ENCODE assay signal across 26 cellular contexts in genomic region chr5:154215931-154216330, GRCh38. TPM values are rescaled to one million over a fixed set of nuclear protein-coding genes. Genes with fewer than 3 reads are reported as not detected.
DNase-seq lines count a peak whose midpoint lies in the region; ATAC-seq and TF ChIP-seq lines count a peak whose summit lies in the region.
"Had no signal": no experiment of that assay in that cellular context is flagged by ENCODE, and none has a peak within 500 bp of the region (broad histone marks: within the 10 kb centered on the region; RNA-seq: fewer than 3 reads in every experiment).

No MANE protein-coding gene starts in this region.

- peak overlapping the region; percentile 48 to 93 for H3K4me3 Mint-ChIP-seq in activated T-cell treated with anti-CD3 and anti-CD28 coated beads, Interleukin-2, amount 50 U/mL, for 72 hours
- H3K4me3 Mint-ChIP-seq in HFFc6: no peak overlapping the region; the same call in 1 of the 2 replicates
- H3K4me3 Mint-ChIP-seq in effector memory CD8-positive, alpha-beta T cell: no peak overlapping the region
- peak overlapping the region; percentile 25 for H3K4me3 Mint-ChIP-seq in stimulated activated effector memory CD8-positive, alpha-beta T cell treated with anti-CD3 and anti-CD28 coated beads, Interleukin-12 subunit alpha, Interleukin-12 subunit beta, amount 100 ng/mL, for 72 hours
- H3K4me3 Mint-ChIP-seq in CD4-positive, alpha-beta T cell: no peak overlapping the region
- H3K4me3 Mint-ChIP-seq: activated T-helper 1 cell treated with anti-CD3 and anti-CD28 coated beads, Interleukin-12 subunit alpha, Interleukin-12 subunit beta, Interleukin-2, Interleukin-4 antibody, amounts not matched to agents 30 ng/mL and 10 ng/mL and 1 ng/mL, durations not matched to agents 14 hours and 24 hours and 36 hours; H9 had no signal

- intact Hi-C loops in CD4-positive, alpha-beta T cell (cut with DNase I, micrococcal nuclease): no loop called here

- no peak overlapping the region for H3K27ac ChIP-seq in CD4-positive, alpha-beta T cell (ENCODE audit: low read depth, low read length)
- H3K27ac ChIP-seq: adrenal gland, SK-N-MC, spleen, upper lobe of right lung had no signal

- no peaks in the 10 kb centered on the region for H3K27me3 ChIP-seq in CD4-positive, alpha-beta T cell (ENCODE audit: control insufficient read depth, insufficient read depth, low read length)
- H3K27me3 ChIP-seq: adrenal gland, spleen, stomach, upper lobe of right lung had no signal

- CTCF ChIA-PET in CD4-positive, alpha-beta T cell (lab: Charles Lee): interaction anchor here (1.1 kb wide), 1 partner anchor 21 kb away, joined by 5 read pairs; no protein-coding TSS in a partner anchor

- H3K9me3 Mint-ChIP-seq in activated T-cell treated with anti-CD3 and anti-CD28 coated beads, Interleukin-2, amount 50 U/mL, for 72 hours: no peaks in the 10 kb centered on the region
- H3K9me3 Mint-ChIP-seq in HFFc6: no peaks in the 10 kb centered on the region
- no peaks in the 10 kb centered on the region for H3K9me3 Mint-ChIP-seq in effector memory CD8-positive, alpha-beta T cell
- H3K9me3 Mint-ChIP-seq in stimulated activated effector memory CD8-positive, alpha-beta T cell treated with anti-CD3 and anti-CD28 coated beads, Interleukin-12 subunit alpha, Interleukin-12 subunit beta, amount 100 ng/mL, for 72 hours: no peaks in the 10 kb centered on the region
- H3K9me3 Mint-ChIP-seq in CD4-positive, alpha-beta T cell: no peaks in the 10 kb centered on the region
- H3K9me3 Mint-ChIP-seq: activated T-helper 1 cell treated with anti-CD3 and anti-CD28 coated beads, Interleukin-12 subunit alpha, Interleukin-12 subunit beta, Interleukin-2, Interleukin-4 antibody, amounts not matched to agents 30 ng/mL and 10 ng/mL and 1 ng/mL, durations not matched to agents 14 hours and 24 hours and 36 hours; H9 had no signal

- no peak for ATAC-seq in activated T-cell treated with anti-CD3 and anti-CD28 coated beads, Interleukin-2, amount 50 U/mL, for 72 hours (replicated peaks in 1 of 2)
- ATAC-seq in effector memory CD8-positive, alpha-beta T cell (replicated peaks): no peak
- ATAC-seq in stimulated activated effector memory CD8-positive, alpha-beta T cell treated with anti-CD3 and anti-CD28 coated beads, Interleukin-12 subunit alpha, Interleukin-12 subunit beta, amount 100 ng/mL, for 72 hours: no peak
- ATAC-seq in GM18907 (IDR thresholded peaks at IDR 0.05; ENCODE audit: unreplicated experiment): no peak
- no peak for ATAC-seq in CD4-positive, alpha-beta T cell (ENCODE audit: poor library complexity)
- ATAC-seq: upper lobe of right lung had no signal

- TF ChIP-seq CTCF in HFFc6 (IDR thresholded peaks at IDR 0.05): no peak
- no peak for TF ChIP-seq CTCF in CD4-positive, alpha-beta T cell (IDR thresholded peaks at IDR 0.05)

- POLR2A ChIA-PET in CD4-positive, alpha-beta T cell (lab: Charles Lee): interaction anchor here (1.7 to 2.9 kb wide), 2 partner anchors 18 to 25 kb away, joined by 5 to 15 read pairs; partner anchors contain the start of gene GALNT10

- no peak overlapping the region for H3K27ac Mint-ChIP-seq in activated T-cell treated with anti-CD3 and anti-CD28 coated beads, Interleukin-2, amount 50 U/mL, for 72 hours
- H3K27ac Mint-ChIP-seq in HFFc6: peak overlapping the region; percentile 65
- peak overlapping the region; percentile 53 to 73 for H3K27ac Mint-ChIP-seq in effector memory CD8-positive, alpha-beta T cell
- H3K27ac Mint-ChIP-seq in stimulated activated effector memory CD8-positive, alpha-beta T cell treated with anti-CD3 and anti-CD28 coated beads, Interleukin-12 subunit alpha, Interleukin-12 subunit beta, amount 100 ng/mL, for 72 hours: peak overlapping the region; percentile 91
- no peak overlapping the region for H3K27ac Mint-ChIP-seq in CD4-positive, alpha-beta T cell
- H3K27ac Mint-ChIP-seq: H9 had no signal

- H3K27me3 Mint-ChIP-seq in activated T-cell treated with anti-CD3 and anti-CD28 coated beads, Interleukin-2, amount 50 U/mL, for 72 hours (ENCODE audit: low read depth): no peaks in the 10 kb centered on the region
- H3K27me3 Mint-ChIP-seq in HFFc6 (ENCODE audit: insufficient read depth): no peaks in the 10 kb centered on the region; the same call in none of the 2 replicates
- H3K27me3 Mint-ChIP-seq in effector memory CD8-positive, alpha-beta T cell: no peaks in the 10 kb centered on the region
- H3K27me3 Mint-ChIP-seq in CD4-positive, alpha-beta T cell: no peaks in the 10 kb centered on the region

- H3K36me3 Mint-ChIP-seq in activated T-cell treated with anti-CD3 and anti-CD28 coated beads, Interleukin-2, amount 50 U/mL, for 72 hours (ENCODE audit: insufficient read depth in 2 of 2): peaks cover 4 to 11% of the 10 kb centered on the region in 2 donors
- peaks cover 44% of the 10 kb centered on the region for H3K36me3 Mint-ChIP-seq in HFFc6 (ENCODE audit: low read depth)
- peaks cover 23% of the 10 kb centered on the region for H3K36me3 Mint-ChIP-seq in effector memory CD8-positive, alpha-beta T cell (ENCODE audit: insufficient read depth)
- H3K36me3 Mint-ChIP-seq in stimulated activated effector memory CD8-positive, alpha-beta T cell treated with anti-CD3 and anti-CD28 coated beads, Interleukin-12 subunit alpha, Interleukin-12 subunit beta, amount 100 ng/mL, for 72 hours: peaks cover 20% of the 10 kb centered on the region
- H3K36me3 Mint-ChIP-seq in CD4-positive, alpha-beta T cell (ENCODE audit: low read depth): peaks cover 19% of the 10 kb centered on the region

- DNase-seq in activated T-cell treated with anti-CD3 and anti-CD28 coated beads, Interleukin-2, amount 50 U/mL, for 72 hours: no peak
- DNase-seq in activated T-cell treated with anti-CD3 and anti-CD28 coated beads, Interleukin-2, amount 50 U/mL, for 1 hour: no peak
- DNase-seq in HFFc6: no peak
- no peak for DNase-seq in effector memory CD8-positive, alpha-beta T cell
- no peak for DNase-seq in stimulated activated effector memory CD8-positive, alpha-beta T cell treated with anti-CD3 and anti-CD28 coated beads, Interleukin-12 subunit alpha, Interleukin-12 subunit beta, amount 100 ng/mL, for 72 hours (ENCODE audit: low spot score in 2 of 2)
- no peak for DNase-seq in stimulated activated CD4-positive, alpha-beta T cell treated with anti-CD3 and anti-CD28 coated beads, Interleukin-12 subunit alpha, Interleukin-12 subunit beta, amount 100 ng/mL, for 4 hours
- no peak for DNase-seq in CD4-positive, alpha-beta T cell
- DNase-seq: activated CD4-positive, alpha-beta T cell treated with anti-CD3 and anti-CD28 coated beads for 1 hour; adrenal gland; C1 segment of cervical spinal cord; cortex of kidney; glutamatergic neuron; H9; NCI-H1417; NCI-H2107; NCI-H510A treated with DMSO at 0.1 percent for 48 hours; occipital lobe; retina; RPMI8226; spleen; stimulated activated CD4-positive, alpha-beta T cell treated with anti-CD3 and anti-CD28 coated beads, Interleukin-4, amount 100 ng/mL, for 4 hours; stomach; upper lobe of right lung had no signal

- H3K9me3 ChIP-seq in CD4-positive, alpha-beta T cell (ENCODE audit: control insufficient read depth, low read length): no peaks in the 10 kb centered on the region
- H3K9me3 ChIP-seq: adrenal gland, spleen, stomach, upper lobe of right lung had no signal

- peaks cover 70% of the 10 kb centered on the region for H3K4me1 Mint-ChIP-seq in activated T-cell treated with anti-CD3 and anti-CD28 coated beads, Interleukin-2, amount 50 U/mL, for 72 hours (ENCODE audit: low read depth)
- peaks cover 97% of the 10 kb centered on the region for H3K4me1 Mint-ChIP-seq in HFFc6 (ENCODE audit: low read depth)
- H3K4me1 Mint-ChIP-seq in effector memory CD8-positive, alpha-beta T cell (ENCODE audit: low read depth in 2 of 2): peaks cover 41 to 53% of the 10 kb centered on the region in 2 donors
- H3K4me1 Mint-ChIP-seq in stimulated activated effector memory CD8-positive, alpha-beta T cell treated with anti-CD3 and anti-CD28 coated beads, Interleukin-12 subunit alpha, Interleukin-12 subunit beta, amount 100 ng/mL, for 72 hours: peaks cover 76% of the 10 kb centered on the region
- peaks cover 51% of the 10 kb centered on the region for H3K4me1 Mint-ChIP-seq in CD4-positive, alpha-beta T cell (ENCODE audit: low read depth)

RNA-seq across cellular contexts. Expression of gene GALNT10, which starts 25.4 kb away (rescaled TPM):
- 10 to 100 TPM; 41.7 to 47.4 TPM for total RNA-seq in activated T-cell treated with anti-CD3 and anti-CD28 coated beads, Interleukin-2, amount 50 U/mL, for 72 hours
- total RNA-seq in HFFc6 (2021; fragmentation: NEBNext Ultra II Directional; extraction: Animal tissue kit (Norgen Biotek cat#: 25700)): 100 to 1,000 TPM; 129 to 161 (median 157) TPM
- total RNA-seq in CD4-positive, alpha-beta T cell: 10 to 100 TPM; 21.7 to 23.0 TPM

Comparison
In these comparisons a context has a peak if more than half of its experiments do, and no peak if none do; other contexts are left out.
1. H3K27ac Mint-ChIP-seq: peak in HFFc6 (single experiment), effector memory CD8-positive, alpha-beta T cell (2 of 2) and stimulated activated effector memory CD8-positive, alpha-beta T cell treated with anti-CD3 and anti-CD28 coated beads, Interleukin-12 subunit alpha, Interleukin-12 subunit beta, amount 100 ng/mL, for 72 hours (single experiment); none in activated T-cell treated with anti-CD3 and anti-CD28 coated beads, Interleukin-2, amount 50 U/mL, for 72 hours (single experiment) and CD4-positive, alpha-beta T cell (single experiment).
2. H3K4me3 Mint-ChIP-seq: peak in activated T-cell treated with anti-CD3 and anti-CD28 coated beads, Interleukin-2, amount 50 U/mL, for 72 hours (2 of 2) and stimulated activated effector memory CD8-positive, alpha-beta T cell treated with anti-CD3 and anti-CD28 coated beads, Interleukin-12 subunit alpha, Interleukin-12 subunit beta, amount 100 ng/mL, for 72 hours (single experiment); none in HFFc6 (single experiment), effector memory CD8-positive, alpha-beta T cell (0 of 2) and CD4-positive, alpha-beta T cell (single experiment).